ENCODE assay signal across 8 cellular contexts in the genomic region with DNA sequence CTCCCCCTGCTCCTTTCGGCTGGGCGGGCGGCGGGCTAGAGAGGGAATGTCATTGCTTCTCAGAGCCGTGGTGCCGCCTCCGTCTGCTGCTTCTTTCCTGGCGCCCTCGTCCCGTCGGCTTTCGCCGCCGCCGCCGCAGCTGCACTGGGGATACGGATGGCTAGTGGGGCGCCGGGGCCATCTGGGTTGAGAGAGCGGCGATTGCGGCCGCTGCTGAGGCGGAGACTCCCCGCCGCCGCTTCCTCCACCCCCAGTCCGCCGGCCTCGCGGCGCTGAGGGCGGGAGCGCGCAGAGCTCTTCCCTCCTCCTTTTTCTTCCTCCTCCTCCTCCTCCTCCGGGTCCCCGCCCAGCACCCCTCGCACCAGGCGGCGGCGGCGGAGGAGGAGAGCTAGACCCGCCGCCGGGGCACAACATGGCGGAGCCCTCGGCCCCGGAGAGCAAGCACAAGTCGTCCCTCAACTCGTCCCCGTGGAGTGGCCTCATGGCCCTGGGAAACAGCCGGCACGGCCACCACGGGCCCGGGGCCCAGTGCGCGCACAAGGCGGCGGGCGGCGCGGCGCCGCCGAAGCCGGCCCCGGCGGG. TPM values are rescaled to one million over a fixed set of nuclear protein-coding genes. Genes with fewer than 3 reads are reported as not detected.
DNase-seq lines count a peak whose midpoint lies in the region; ATAC-seq and TF ChIP-seq lines count a peak whose summit lies in the region.

A gene (plus strand): TSS at position 339 of the 582 bp plus-strand sequence. CDS start 74 bp downstream, at position 413.

- peak; percentile 85 for TF ChIP-seq POLR2A in erythroblast (IDR thresholded peaks at IDR 0.05; ENCODE audit: low read length)

- H3K4me1 Mint-ChIP-seq in stimulated activated effector memory CD8-positive, alpha-beta T cell treated with anti-CD3 and anti-CD28 coated beads, Interleukin-12 subunit alpha, Interleukin-12 subunit beta, amount 100 ng/mL, for 72 hours, result peaks cover 16% of the 10 kb centered on the region

- peaks cover 21% of the 10 kb centered on the region for H3K36me3 Mint-ChIP-seq in stimulated activated effector memory CD8-positive, alpha-beta T cell treated with anti-CD3 and anti-CD28 coated beads, Interleukin-12 subunit alpha, Interleukin-12 subunit beta, amount 100 ng/mL, for 72 hours

- H3K27ac Mint-ChIP-seq in stimulated activated effector memory CD8-positive, alpha-beta T cell treated with anti-CD3 and anti-CD28 coated beads, Interleukin-12 subunit alpha, Interleukin-12 subunit beta, amount 100 ng/mL, for 72 hours, result peak within 1 kb of the TSS; percentile 99

- ATAC-seq in GM18870 (IDR thresholded peaks at IDR 0.05; ENCODE audit: unreplicated experiment) (peak; percentile 52), HG03097 (IDR thresholded peaks at IDR 0.05; ENCODE audit: low FRiP score, unreplicated experiment) (peak; percentile 44)
- ATAC-seq in stimulated activated effector memory CD8-positive, alpha-beta T cell treated with anti-CD3 and anti-CD28 coated beads, Interleukin-12 subunit alpha, Interleukin-12 subunit beta, amount 100 ng/mL, for 72 hours, result peak; percentile 71

- peak; percentile 88 for DNase-seq in AG20443 (ENCODE audit: low spot score)
- peak; percentile 57 for DNase-seq in NCI-H774 (lab: John Stamatoyannopoulos, UW)
- peak; percentile 65 for DNase-seq in activated CD8-positive, alpha-beta memory T cell treated with anti-CD3 and anti-CD28 coated beads, Interleukin-2, amount 50 U/mL, for 24 hours (ENCODE audit: extremely low read depth)
- peak; percentile 90 to 94 for DNase-seq in erythroblast (lab: John Stamatoyannopoulos, UW)
- DNase-seq in myocyte (ENCODE audit: low read depth), result peak; percentile 86
- no peak for DNase-seq in stimulated activated effector memory CD8-positive, alpha-beta T cell treated with anti-CD3 and anti-CD28 coated beads, Interleukin-12 subunit alpha, Interleukin-12 subunit beta, amount 100 ng/mL, for 72 hours (ENCODE audit: low spot score in 2 of 2)

- H3K9me3 Mint-ChIP-seq in stimulated activated effector memory CD8-positive, alpha-beta T cell treated with anti-CD3 and anti-CD28 coated beads, Interleukin-12 subunit alpha, Interleukin-12 subunit beta, amount 100 ng/mL, for 72 hours, result no peaks in the 10 kb centered on the region

- H3K4me3 Mint-ChIP-seq in stimulated activated effector memory CD8-positive, alpha-beta T cell treated with anti-CD3 and anti-CD28 coated beads, Interleukin-12 subunit alpha, Interleukin-12 subunit beta, amount 100 ng/mL, for 72 hours, result no peak within 1 kb of the TSS

RNA-seq across cellular contexts. Expression of the gene that starts here (rescaled TPM):
- total RNA-seq in myocyte, result 131 and 154 TPM in 2 replicates
- polyA plus RNA-seq in myocyte (2012), result 64.6 TPM

Comparison
In these comparisons a context has a peak if more than half of its experiments do, and no peak if none do; other contexts are left out.
1. DNase-seq: peak in AG20443 (single experiment), NCI-H774 (single experiment), activated CD8-positive, alpha-beta memory T cell treated with anti-CD3 and anti-CD28 coated beads, Interleukin-2, amount 50 U/mL, for 24 hours (single experiment), erythroblast (2 of 2) and myocyte (single experiment); none in stimulated activated effector memory CD8-positive, alpha-beta T cell treated with anti-CD3 and anti-CD28 coated beads, Interleukin-12 subunit alpha, Interleukin-12 subunit beta, amount 100 ng/mL, for 72 hours (0 of 2).
2. Peak in every context shown above with its lines, with median percentiles within 50 percentile points of each other: ATAC-seq.